In genomic region chr3:184582583-184582982, GRCh38 we compare ENCODE assay signal across 8 cellular contexts. TPM values are rescaled to one million over a fixed set of nuclear protein-coding genes. Genes with fewer than 3 reads are reported as not detected.
DNase-seq lines count a peak whose midpoint lies in the region; ATAC-seq and TF ChIP-seq lines count a peak whose summit lies in the region.

No MANE protein-coding gene starts in this region.

- H3K4me1 Mint-ChIP-seq in H9 = peaks cover 37 to 38% of the 10 kb centered on the region in 2 experiments

- H3K14ac ChIP-seq in H9 (ENCODE audit: insufficient read depth, low read length) = no peak overlapping the region

- H3K4me2 ChIP-seq in H9 (ENCODE audit: insufficient read depth, insufficient read length, low read length) = peak overlapping the region; percentile 92

- H4K5ac ChIP-seq in H9 (ENCODE audit: insufficient read length, low read depth, low read length) = no peak overlapping the region

- peak overlapping the region; percentile 65 to 85 for H3K4me3 Mint-ChIP-seq in H9

- H2BK15ac ChIP-seq in H9 (ENCODE audit: low read depth, low read length) = no peak overlapping the region

- H3K27ac ChIP-seq in H9 (ENCODE audit: insufficient read length, low read depth, low read length) (no peak overlapping the region), sigmoid colon (peak overlapping the region; percentile 83 to 88 (median 84))

- no peak overlapping the region for H2AFZ ChIP-seq in H9 (ENCODE audit: low read length)

- H3K9me3 Mint-ChIP-seq in H9 = no peaks in the 10 kb centered on the region; a peak in 1 of 5 replicates

- no peak overlapping the region for H3K56ac ChIP-seq in H9 (ENCODE audit: insufficient read length, low read depth, low read length)

- no peak overlapping the region for H2BK120ac ChIP-seq in H9 (ENCODE audit: low read depth, low read length, poor library complexity, severe bottlenecking)

- WGBS in H9 (ENCODE audit: extremely low coverage, insufficient read length, low lambda C conversion rate) = no CpG with 5 or more reads among the region's 6 CpGs
- WGBS in sigmoid colon, 2 donors = 23 to 56% methylated on average over 6 of the region's 6 CpGs

- peak in 1 of 2 donors; percentile 23 for TF ChIP-seq POLR2A in sigmoid colon (IDR thresholded peaks at IDR 0.05)

- no peak overlapping the region for H4K8ac ChIP-seq in H9 (replicated peaks; ENCODE audit: insufficient read length, low read depth, low read length)

- H3K23me2 ChIP-seq in H9 (ENCODE audit: insufficient read length, low read depth, low read length, poor library complexity, severe bottlenecking) = peaks cover 14% of the 10 kb centered on the region

- H3K36me3 Mint-ChIP-seq in H9 (ENCODE audit: insufficient read depth in 1 of 3, low read depth in 3 of 3) = peaks cover 0 to 5% (median 0%) of the 10 kb centered on the region in 3 experiments; a peak in 2 of 7 replicates

- H2BK12ac ChIP-seq in H9 (ENCODE audit: insufficient read length, low read depth, low read length) = no peak overlapping the region

- intact Hi-C loops in sigmoid colon (cut with DNase I) = loop anchor here (5.0 kb wide), 1 partner anchor 130 kb away; the partner anchor contains the start of gene MAGEF1

- no peaks in the 10 kb centered on the region for H3K79me1 ChIP-seq in H9 (ENCODE audit: insufficient read depth, low read depth, low read length, poor library complexity, severe bottlenecking)

- H3K9me3 ChIP-seq in H9 (ENCODE audit: control insufficient read depth, low read depth, low read length) (no peaks in the 10 kb centered on the region), iPS-15b (ENCODE audit: control insufficient read depth, insufficient read depth, low read length) (no peaks in the 10 kb centered on the region), sigmoid colon (no peaks in the 10 kb centered on the region)

- TF ChIP-seq EP300 in sigmoid colon (IDR thresholded peaks at IDR 0.05) = no peak

- H2AK5ac ChIP-seq in H9 (ENCODE audit: insufficient read length, low read length) = no peak overlapping the region

- no peaks in the 10 kb centered on the region for H3K79me2 ChIP-seq in H9 (ENCODE audit: insufficient read depth, low read length)

- H3K27me3 Mint-ChIP-seq in H9 (ENCODE audit: low read depth) = peaks cover 53% of the 10 kb centered on the region

- no peak overlapping the region for H3K18ac ChIP-seq in H9 (ENCODE audit: insufficient read length, low read depth, low read length)

- H4K20me1 ChIP-seq in H9 (ENCODE audit: control insufficient read depth, insufficient read depth, insufficient read length) = no peaks in the 10 kb centered on the region

- no peak for ATAC-seq in HG03521 (IDR thresholded peaks at IDR 0.05; ENCODE audit: unreplicated experiment)

- peak overlapping the region in 1 of 3 experiments; percentile 73; a peak in 1 of 7 replicates for H3K27ac Mint-ChIP-seq in H9

- no peak overlapping the region for H4K91ac ChIP-seq in H9 (ENCODE audit: insufficient read length, low read depth, low read length)

- H3K27me3 ChIP-seq in H9 (ENCODE audit: insufficient read depth, low read length) (peaks cover 14% of the 10 kb centered on the region; the same call in 1 of the 2 replicates), iPS-15b (ENCODE audit: control insufficient read depth, insufficient read depth, low read length) (peaks cover 87% of the 10 kb centered on the region), sigmoid colon (no peaks in the 10 kb centered on the region)

- H3K4ac ChIP-seq in H9 (ENCODE audit: low read depth, low read length) = no peak overlapping the region

- H2BK20ac ChIP-seq in H9 (ENCODE audit: low read depth, low read length, poor library complexity, severe bottlenecking) = no peak overlapping the region

- no peak for TF ChIP-seq CTCF in H9 (conservative IDR thresholded peaks at IDR 0.05)
- TF ChIP-seq CTCF in sigmoid colon (IDR thresholded peaks at IDR 0.05) = no peak

- DNase-seq in H9 (peak; percentile 78), anterior cingulate cortex (lab: John Stamatoyannopoulos, UW) (peak in 44 of 58 donors; percentile 16 to 75 (median 41)), sigmoid colon (peak; percentile 86), NCI-H2107 (lab: John Stamatoyannopoulos, UW) (no peak), HCEC 1CT (no peak)
- DNase-seq in stimulated activated naive CD4-positive, alpha-beta T cell (lab: John Stamatoyannopoulos, UW) = no peak

- H3K9ac ChIP-seq in H9 (ENCODE audit: extremely low read depth, insufficient read length, low read length) = no peak overlapping the region
- no peak overlapping the region for H3K9ac ChIP-seq in iPS-15b (ENCODE audit: low read depth, low read length)

- H3K4me3 ChIP-seq in iPS-15b (ENCODE audit: low read depth, low read length) (peak overlapping the region; percentile 59), sigmoid colon (peak overlapping the region; percentile 59 to 68 (median 64))

- no peak overlapping the region for H2BK5ac ChIP-seq in H9 (ENCODE audit: insufficient read length, low read length)

- no peak overlapping the region for H3K23ac ChIP-seq in H9 (ENCODE audit: insufficient read length, low read depth, low read length)

- no peaks in the 10 kb centered on the region for H3K36me3 ChIP-seq in iPS-15b (ENCODE audit: control insufficient read depth, insufficient read depth, low read length)
- H3K36me3 ChIP-seq in sigmoid colon = peaks cover 0 to 30% (median 9%) of the 10 kb centered on the region in 4 donors

- H3K4me1 ChIP-seq in H9 (ENCODE audit: insufficient read depth, low read length) (peaks cover 6% of the 10 kb centered on the region; the same call in 1 of the 2 replicates), iPS-15b (ENCODE audit: control insufficient read depth, insufficient read depth, low read length) (no peaks in the 10 kb centered on the region), sigmoid colon (peaks cover 0 to 31% (median 19%) of the 10 kb centered on the region in 4 donors)

- no peak overlapping the region for H3T11ph ChIP-seq in H9 (ENCODE audit: low read length)

RNA-seq across cellular contexts. Expression of gene EPHB3, which starts 21.0 kb away (rescaled TPM):
- total RNA-seq in H9 (2021) = 0.59 and 1.0 TPM in 2 replicates
- 1 to 10 TPM; 1.8 to 2.8 (median 2.2) TPM for total RNA-seq in sigmoid colon
- polyA plus RNA-seq in sigmoid colon = 10 to 100 TPM in 1 of 3 donors, 1 to 10 TPM in 2; 1.6 to 20.2 (median 1.8) TPM

Comparison
In these comparisons a context has a peak if more than half of its experiments do, and no peak if none do; other contexts are left out.
1. DNase-seq: peak in H9 (single experiment), anterior cingulate cortex (44 of 58) and sigmoid colon (single experiment); none in NCI-H2107 (single experiment), stimulated activated naive CD4-positive, alpha-beta T cell (0 of 6) and HCEC 1CT (single experiment).